11 cellular contexts compared by ENCODE assay signal in genomic region chr18:64713284-64713683, GRCh38.
DNase-seq lines count a peak whose midpoint lies in the region; ATAC-seq, FAIRE-seq and TF ChIP-seq lines count a peak whose summit lies in the region.
"Had no signal": no experiment of that assay in that cellular context is flagged by ENCODE, and none has a peak within 500 bp of the region (broad histone marks: within the 10 kb centered on the region; RNA-seq: fewer than 3 reads in every experiment).

No MANE protein-coding gene starts in this region.

- no peaks in the 10 kb centered on the region for H3K9me3 ChIP-seq in GM12878 (replicated peaks; ENCODE audit: control insufficient read depth, insufficient read depth, low read length)
- H3K9me3 ChIP-seq: upper lobe of left lung had no signal

- peak; percentile 62 for ATAC-seq in GM18517 (IDR thresholded peaks at IDR 0.05; ENCODE audit: unreplicated experiment)
- peak; percentile 91 for ATAC-seq in GM21576 (IDR thresholded peaks at IDR 0.05; ENCODE audit: unreplicated experiment)
- ATAC-seq in HG03432 (IDR thresholded peaks at IDR 0.05; ENCODE audit: unreplicated experiment): peak; percentile 98
- ATAC-seq in GM12878: peak; percentile 98

- BruUV-seq in GM12878 (replicated peaks; lab: Mats Ljungman, UMichigan): no TSS peak

- H3K4me3 ChIP-seq in GM12878: no peak overlapping the region
- H3K4me3 ChIP-seq: upper lobe of left lung had no signal

- H3K27me3 ChIP-seq in GM12878 (replicated peaks in 1 of 2; ENCODE audit: control insufficient read depth in 2 of 2, insufficient read depth in 2 of 2, low read length in 1 of 2): no peaks in the 10 kb centered on the region
- H3K27me3 ChIP-seq: upper lobe of left lung had no signal

- POLR2A ChIA-PET in GM12878 (lab: Charles Lee): no interaction called here

- H3K79me2 ChIP-seq in GM12878 (ENCODE audit: control insufficient read depth, insufficient read depth, low read length): no peaks in the 10 kb centered on the region

- TF ChIP-seq RAD21 in GM12878 (IDR thresholded peaks at IDR 0.05; ENCODE audit: insufficient read depth, low read depth, low read length): no peak

- intact Hi-C loops in GM12878 (cut with micrococcal nuclease; ENCODE audit: unreplicated experiment): no loop called here

- RAD21 ChIA-PET in GM12878 (lab: Charles Lee; ENCODE audit: unreplicated experiment): no interaction called here

- H4K20me1 ChIP-seq in GM12878 (ENCODE audit: control insufficient read depth, insufficient read depth): no peaks in the 10 kb centered on the region

- SMC1A ChIA-PET in GM12878 (lab: Charles Lee; ENCODE audit: uncharacterized antibody, unreplicated experiment): no interaction called here

- CTCF ChIA-PET in GM12878 (lab: Yijun Ruan, JAX): no interaction called here

- 0 out of 4 replicates have a peak, but pooled peaks of 1 of the 2 experiments have one; percentile 12 for TF ChIP-seq EP300 in GM12878 (IDR thresholded peaks at IDR 0.05; ENCODE audit: borderline replicate concordance in 1 of 2, control insufficient read depth in 1 of 2, low read depth in 2 of 2, low read length in 2 of 2)

- in situ Hi-C loops in GM12878 (cut with MboI): no loop called here
- in situ Hi-C loops in ACHN (cut with HindIII; ENCODE audit: low pct_ligation_motif_present, low pct_unique_long_range_greater_than_20kb, low sequenced_read_pairs): no loop called here

- H3K4me1 ChIP-seq in GM12878 (ENCODE audit: control insufficient read depth, insufficient read depth, low read length): no peaks in the 10 kb centered on the region
- H3K4me1 ChIP-seq: upper lobe of left lung had no signal

- 0% methylated on average over 2 of the region's 2 CpGs for WGBS in GM12878 (ENCODE audit: insufficient coverage, insufficient replicate concordance, low lambda C conversion rate, missing lambda C conversion rate)

- TF ChIP-seq POLR2A in GM12878 (IDR thresholded peaks at IDR 0.05; ENCODE audit: low read depth, low read length): no peak

- DNase-seq in GM12878 (ENCODE audit: low read depth, low spot score) (peak; percentile 24), GM19238 (ENCODE audit: insufficient read length, low spot score) (no peak), NCI-H82 (lab: John Stamatoyannopoulos, UW) (no peak), COR-L47 (lab: John Stamatoyannopoulos, UW) (no peak), ACHN (no peak)
- DNase-seq: DMS79, NCI-H1105, upper lobe of left lung had no signal

- TF ChIP-seq CTCF in GM12878 (IDR thresholded peaks at IDR 0.05 in 2 of 3, conservative IDR thresholded peaks at IDR 0.05 in 1 of 3; ENCODE audit: control insufficient read depth in 2 of 3, extremely low read depth in 1 of 3, insufficient read depth in 1 of 3, low read depth in 3 of 3, low read length in 3 of 3): no peak

- H2AFZ ChIP-seq in GM12878 (ENCODE audit: control insufficient read depth, low read depth, low read length): no peak overlapping the region

- no peaks in the 10 kb centered on the region for H3K36me3 ChIP-seq in GM12878 (ENCODE audit: control insufficient read depth in 2 of 2, insufficient read depth in 2 of 2, low read length in 1 of 2)
- H3K36me3 ChIP-seq: upper lobe of left lung had no signal

- H3K9ac ChIP-seq in GM12878 (ENCODE audit: control insufficient read depth, insufficient read depth, low read length): no peak overlapping the region

- no peak for FAIRE-seq in GM12878 (lab: Jason Lieb, UNC)

- no peak overlapping the region for H3K27ac ChIP-seq in GM12878 (ENCODE audit: control insufficient read depth, insufficient read depth)
- H3K27ac ChIP-seq: upper lobe of left lung had no signal

- H3K4me2 ChIP-seq in GM12878 (ENCODE audit: control insufficient read depth, insufficient read depth): no peak overlapping the region

TF ChIP-seq in GM12878, 131 proteins besides CTCF, POLR2A, EP300 and RAD21 (continues in another document):
- TF ChIP-seq NFYA (IDR thresholded peaks at IDR 0.05; ENCODE audit: borderline replicate concordance, low read depth, low read length) (no peak), HDAC6 (IDR thresholded peaks at IDR 0.05; ENCODE audit: unreplicated experiment) (no peak), SP1 (IDR thresholded peaks at IDR 0.05; ENCODE audit: low read depth, low read length) (no peak), MTA3 (IDR thresholded peaks at IDR 0.05; ENCODE audit: borderline replicate concordance, low read length) (no peak), IRF4 (IDR thresholded peaks at IDR 0.05; ENCODE audit: low read depth, low read length) (no peak), PAX5 (IDR thresholded peaks at IDR 0.05; ENCODE audit: borderline replicate concordance, low read depth, low read length) (peak; percentile 51; the same call in 1 of the 2 replicates), ASH2L (IDR thresholded peaks at IDR 0.05; ENCODE audit: borderline replicate concordance, low read depth) (no peak), ZNF217 (IDR thresholded peaks at IDR 0.05) (no peak), ZBTB40 (IDR thresholded peaks at IDR 0.05; ENCODE audit: borderline replicate concordance) (no peak), FOXK2 (IDR thresholded peaks at IDR 0.05) (no peak), NR2F1 (conservative IDR thresholded peaks at IDR 0.05) (no peak), TAF1 (IDR thresholded peaks at IDR 0.05; ENCODE audit: borderline replicate concordance, low read depth, low read length) (no peak), STAT3 (IDR thresholded peaks at IDR 0.05; ENCODE audit: low read depth, low read length) (no peak), ZNF274 (IDR thresholded peaks at IDR 0.05; ENCODE audit: insufficient read depth, insufficient read length) (no peak), CBX3 (IDR thresholded peaks at IDR 0.05; ENCODE audit: borderline replicate concordance, low read depth) (no peak), BHLHE40 (IDR thresholded peaks at IDR 0.05; ENCODE audit: borderline replicate concordance in 1 of 2, low read depth in 2 of 2, low read length in 1 of 2) (no peak; a peak in 1 of 4 replicates)
- TF ChIP-seq, protein P1, sequence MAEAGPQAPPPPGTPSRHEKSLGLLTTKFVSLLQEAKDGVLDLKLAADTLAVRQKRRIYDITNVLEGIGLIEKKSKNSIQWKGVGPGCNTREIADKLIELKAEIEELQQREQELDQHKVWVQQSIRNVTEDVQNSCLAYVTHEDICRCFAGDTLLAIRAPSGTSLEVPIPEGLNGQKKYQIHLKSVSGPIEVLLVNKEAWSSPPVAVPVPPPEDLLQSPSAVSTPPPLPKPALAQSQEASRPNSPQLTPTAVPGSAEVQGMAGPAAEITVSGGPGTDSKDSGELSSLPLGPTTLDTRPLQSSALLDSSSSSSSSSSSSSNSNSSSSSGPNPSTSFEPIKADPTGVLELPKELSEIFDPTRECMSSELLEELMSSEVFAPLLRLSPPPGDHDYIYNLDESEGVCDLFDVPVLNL (IDR thresholded peaks at IDR 0.05; ENCODE audit: low read depth, low read length): no peak
